18 cellular contexts compared by ENCODE assay signal in genomic region chr11:34451053-34451452, GRCh38. TPM values are rescaled to one million over a fixed set of nuclear protein-coding genes. Genes with fewer than 3 reads are reported as not detected.
"Had no signal": no experiment of that assay in that cellular context is flagged by ENCODE, and none has a peak within 500 bp of the region (broad histone marks: within the 10 kb centered on the region; RNA-seq: fewer than 3 reads in every experiment).

No MANE protein-coding gene starts in this region.

- H3K27me3 ChIP-seq: esophagus muscularis mucosa, neural progenitor cell, tibial nerve had no signal

- H3K4me1 Mint-ChIP-seq: neural progenitor cell had no signal

- ATAC-seq: activated T-helper 17 cell treated with anti-CD3 and anti-CD28 coated beads, Interleukin-2, amount 50 U/mL, for 72 hours; left lobe of liver; stimulated activated naive CD8-positive, alpha-beta T cell treated with anti-CD3 and anti-CD28 coated beads, Interleukin-15, Interleukin-2, amounts not matched to agents 100 U/mL and 50 U/mL, for 24 hours had no signal

- H3K27ac Mint-ChIP-seq: activated naive CD8-positive, alpha-beta T cell; activated T-cell treated with anti-CD3 and anti-CD28 coated beads, Interleukin-2, amount 50 U/mL, for 24 hours; activated T-helper 17 cell treated with anti-CD3 and anti-CD28 coated beads, Interleukin-2, amount 50 U/mL, for 72 hours; neural progenitor cell had no signal

- H3K36me3 ChIP-seq: neural progenitor cell had no signal

- H3K9me3 ChIP-seq: esophagus muscularis mucosa, tibial nerve had no signal

- H3K9me3 Mint-ChIP-seq: activated T-cell treated with anti-CD3 and anti-CD28 coated beads, Interleukin-2, amount 50 U/mL, for 24 hours; activated T-helper 17 cell treated with anti-CD3 and anti-CD28 coated beads, Interleukin-2, amount 50 U/mL, for 72 hours; immature natural killer cell; naive B cell; neural progenitor cell had no signal

- H3K36me3 Mint-ChIP-seq: neural progenitor cell had no signal

- H3K4me3 ChIP-seq: esophagus muscularis mucosa, hepatocyte, lung, neural progenitor cell, tibial nerve had no signal

- H3K4me3 Mint-ChIP-seq: activated naive CD8-positive, alpha-beta T cell; activated T-cell treated with anti-CD3 and anti-CD28 coated beads, Interleukin-2, amount 50 U/mL, for 24 hours; activated T-helper 17 cell treated with anti-CD3 and anti-CD28 coated beads, Interleukin-2, amount 50 U/mL, for 72 hours; naive B cell; neural progenitor cell had no signal

- H3K27ac ChIP-seq: esophagus muscularis mucosa, hepatocyte, neural progenitor cell, tibial nerve had no signal

- H3K27me3 Mint-ChIP-seq: activated naive CD8-positive, alpha-beta T cell; activated T-cell treated with anti-CD3 and anti-CD28 coated beads, Interleukin-2, amount 50 U/mL, for 24 hours; activated T-helper 17 cell treated with anti-CD3 and anti-CD28 coated beads, Interleukin-2, amount 50 U/mL, for 72 hours; naive B cell had no signal

- DNase-seq: activated CD4-positive, alpha-beta T cell treated with anti-CD3 and anti-CD28 coated beads for 1 hour; activated naive CD4-positive, alpha-beta T cell; activated T-cell treated with anti-CD3 and anti-CD28 coated beads, Interleukin-2, amount 50 U/mL, for 24 hours; central memory CD4-positive, alpha-beta T cell; glutamatergic neuron; immature natural killer cell; naive B cell; retina; stimulated activated CD4-positive, alpha-beta T cell treated with anti-CD3 and anti-CD28 coated beads, Interleukin-4, amount 100 ng/mL, for 24 hours; stimulated activated naive CD8-positive, alpha-beta T cell treated with anti-CD3 and anti-CD28 coated beads, Interleukin-15, Interleukin-2, amounts not matched to agents 100 U/mL and 50 U/mL, for 24 hours had no signal

- H3K4me1 ChIP-seq: neural progenitor cell had no signal

RNA-seq across cellular contexts. Expression of gene CAT, which starts 12.3 kb away (rescaled TPM):
- polyA plus RNA-seq: hepatocyte had no signal
